Comparison of ENCODE assay signal across 7 cellular contexts in the genomic region with DNA sequence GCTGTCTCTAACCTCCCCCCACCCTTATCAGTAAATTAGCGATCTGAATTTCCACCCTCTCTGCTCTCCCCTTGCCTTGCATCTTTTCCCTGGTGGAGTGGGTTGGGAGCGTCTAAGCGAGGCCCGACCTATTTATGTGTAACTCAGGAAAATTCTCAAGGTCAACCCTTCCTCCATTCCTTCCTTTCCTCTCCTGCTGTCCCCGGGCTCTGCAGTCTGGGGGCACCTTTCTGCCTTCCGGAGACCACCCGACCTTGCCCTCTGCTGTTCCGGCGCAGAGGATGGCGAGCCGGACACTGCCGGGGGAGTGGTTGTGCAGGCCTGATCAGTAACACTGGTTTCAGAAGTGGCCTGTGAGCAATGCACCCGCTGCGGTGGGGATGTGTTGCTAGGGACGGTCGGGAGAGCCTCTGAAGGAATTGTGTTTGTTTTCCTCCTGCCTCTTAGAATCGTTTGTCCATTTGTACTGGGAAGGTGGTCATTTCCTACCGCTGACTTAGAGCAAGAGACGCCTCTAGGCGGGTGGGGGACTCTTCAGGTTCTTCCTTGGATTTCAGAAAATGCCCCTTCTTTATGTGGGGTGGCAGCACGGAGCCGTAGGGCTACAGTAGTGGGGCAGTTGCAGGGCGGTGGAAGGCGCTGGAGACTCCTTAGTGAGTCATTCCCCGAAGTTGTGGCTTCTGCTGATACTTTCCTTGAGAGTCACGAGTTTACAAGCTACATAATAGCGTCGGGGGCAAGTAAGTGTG. TPM values are rescaled to one million over a fixed set of nuclear protein-coding genes. Genes with fewer than 3 reads are reported as not detected.
DNase-seq lines count a peak whose midpoint lies in the region; ATAC-seq, FAIRE-seq and TF ChIP-seq lines count a peak whose summit lies in the region.

No MANE protein-coding gene starts in this region.

- intact Hi-C loops in colonic mucosa (cut with DNase I), result loop anchor here (10.0 kb wide), 1 partner anchor 133 kb away; a partner anchor contains a TSS
- intact Hi-C loops in HepG2 (cut with micrococcal nuclease; ENCODE audit: unreplicated experiment), result loop anchor here (1.0 to 2.0 kb wide), 2 partner anchors 31 to 67 kb away; a partner anchor contains a TSS

- peak; percentile 21 for TF ChIP-seq CTCF in GM06990 (IDR thresholded peaks at IDR 0.05; ENCODE audit: insufficient read depth, low read length, poor library complexity, severe bottlenecking)
- no peak; the same call in 1 of the 2 replicates for TF ChIP-seq CTCF in Loucy (conservative IDR thresholded peaks at IDR 0.05; ENCODE audit: low read length)
- TF ChIP-seq CTCF in WI38 (IDR thresholded peaks at IDR 0.05; ENCODE audit: low read depth, low read length), result 0 out of 2 replicates have a peak, but pooled peaks have one; percentile 12
- no peak for TF ChIP-seq CTCF in colonic mucosa (IDR thresholded peaks at IDR 0.05)
- TF ChIP-seq CTCF in HepG2 (CRISPR knock-in tag; IDR thresholded peaks at IDR 0.05), result no peak; the same call in 1 of the 2 replicates

- H3K9me3 ChIP-seq in Loucy (ENCODE audit: insufficient read depth, low read depth, low read length) (no peaks in the 10 kb centered on the region), colonic mucosa (no peaks in the 10 kb centered on the region), HepG2 (ENCODE audit: low read length) (no peaks in the 10 kb centered on the region)

- TF ChIP-seq EP300 in HepG2 (IDR thresholded peaks at IDR 0.05; ENCODE audit: low read depth in 2 of 2, low read length in 2 of 2), result no peak
- TF ChIP-seq EP300 in HepG2 (CRISPR knock-in tag; IDR thresholded peaks at IDR 0.05; ENCODE audit: borderline replicate concordance), result no peak

- FAIRE-seq in H54 (lab: Jason Lieb, UNC) (peak; percentile 67), HepG2 (lab: Jason Lieb, UNC) (no peak)

- no peaks in the 10 kb centered on the region for H3K27me3 ChIP-seq in GM06990 (replicated peaks; ENCODE audit: control insufficient read depth, insufficient read depth, low read length)
- H3K27me3 ChIP-seq in Loucy (ENCODE audit: insufficient read depth, low read length, poor library complexity, severe bottlenecking), result no peaks in the 10 kb centered on the region
- H3K27me3 ChIP-seq in colonic mucosa, result no peaks in the 10 kb centered on the region
- H3K27me3 ChIP-seq in HepG2 (ENCODE audit: control insufficient read depth in 1 of 2, insufficient read depth in 2 of 2, low read length in 2 of 2), result peaks cover 0 to 4% of the 10 kb centered on the region in 2 experiments; a peak in 1 of 5 replicates

- TF ChIP-seq POLR2A in H54 (IDR thresholded peaks at IDR 0.05; ENCODE audit: low read depth, low read length), result 0 out of 2 replicates have a peak, but pooled peaks have one; percentile 17
- TF ChIP-seq POLR2A in HepG2 (IDR thresholded peaks at IDR 0.05; ENCODE audit: insufficient read depth in 1 of 2, low read depth in 2 of 2, low read length in 2 of 2), result no peak

- CTCF ChIA-PET in HepG2 (lab: Yijun Ruan, JAX; ENCODE audit: low intra/inter-chr PET ratio, low total read pairs), result no interaction called here

- in situ Hi-C loops in HepG2 (cut with HindIII; ENCODE audit: extremely low pct_ligation_motif_present, low pct_unique_long_range_greater_than_20kb), result no loop called here

- POLR2A ChIA-PET in HepG2 (lab: Yijun Ruan, JAX), result interaction anchor here (0.7 to 1.5 kb wide), 6 partner anchors 14 to 279 kb away, joined by 3 to 9 read pairs (median 4); a partner anchor contains a TSS

- no peaks in the 10 kb centered on the region for H3K36me3 ChIP-seq in GM06990 (ENCODE audit: control insufficient read depth, insufficient read depth, low read length)
- no peaks in the 10 kb centered on the region for H3K36me3 ChIP-seq in Loucy (ENCODE audit: insufficient read depth, low read length)
- H3K36me3 ChIP-seq in colonic mucosa, result no peaks in the 10 kb centered on the region
- H3K36me3 ChIP-seq in HepG2 (replicated peaks in 1 of 2; ENCODE audit: control insufficient read depth in 1 of 2, insufficient read depth in 2 of 2, low read length in 2 of 2), result no peaks in the 10 kb centered on the region

- peaks cover 16% of the 10 kb centered on the region; the same call in 1 of the 2 replicates for H3K79me2 ChIP-seq in Loucy (ENCODE audit: insufficient read depth, low read length)
- H3K79me2 ChIP-seq in HepG2 (ENCODE audit: insufficient read depth, low read length), result no peaks in the 10 kb centered on the region

- H3K9me2 ChIP-seq in Loucy (replicated peaks; ENCODE audit: low read depth, low read length), result no peaks in the 10 kb centered on the region

- H3K4me3 ChIP-seq in GM06990 (replicated peaks; ENCODE audit: low read depth, low read length) (peak overlapping the region; percentile 89), Loucy (ENCODE audit: low read length, poor library complexity, severe bottlenecking) (peak overlapping the region; percentile 93), WI38 (ENCODE audit: low read depth, low read length) (peak overlapping the region; percentile 83), colonic mucosa (peak overlapping the region; percentile 62), HepG2 (replicated peaks in 1 of 3; ENCODE audit: insufficient read depth in 1 of 3, low read depth in 2 of 3, low read length in 3 of 3) (peak overlapping the region; percentile 69 to 85 (median 82))

- TF ChIP-seq RAD21 in HepG2 (CRISPR knock-in tag; IDR thresholded peaks at IDR 0.05), result no peak

- peak overlapping the region; percentile 88 for H3K27ac ChIP-seq in colonic mucosa
- H3K27ac ChIP-seq in HepG2 (ENCODE audit: extremely low read length, insufficient read depth, low read length), result peak overlapping the region; percentile 87

- peak; percentile 70 for ATAC-seq in HepG2

- H3K4me2 ChIP-seq in Loucy (ENCODE audit: low read depth, low read length, poor library complexity, severe bottlenecking) (peak overlapping the region; percentile 98), HepG2 (ENCODE audit: low read depth, low read length) (peak overlapping the region; percentile 86)

- H3K9ac ChIP-seq in Loucy (ENCODE audit: low read depth, low read length, poor library complexity, severe bottlenecking) (peak overlapping the region; percentile 84), colonic mucosa (ENCODE audit: low read depth in 2 of 2, low read length in 2 of 2) (peak overlapping the region; percentile 80 to 98), HepG2 (ENCODE audit: insufficient read depth, low read depth, low read length) (peak overlapping the region; percentile 79)

- H4K20me1 ChIP-seq in Loucy (ENCODE audit: insufficient read depth, low read length, poor library complexity, severe bottlenecking) (no peaks in the 10 kb centered on the region), HepG2 (ENCODE audit: insufficient read depth, low read length) (no peaks in the 10 kb centered on the region)

- H2AFZ ChIP-seq in Loucy (ENCODE audit: low read length) (peak overlapping the region; percentile 98), HepG2 (ENCODE audit: low read length) (peak overlapping the region; percentile 73)

- DNase-seq in GM06990 (ENCODE audit: extremely low read depth, insufficient read length), result peak; percentile 42
- DNase-seq in H54 (ENCODE audit: insufficient read length, low spot score), result peak; percentile 43
- peak; percentile 64 for DNase-seq in colonic mucosa
- DNase-seq in HepG2 (ENCODE audit: low spot score), result no peak
- DNase-seq in stimulated activated CD4-positive, alpha-beta T cell treated with anti-CD3 and anti-CD28 coated beads, TNF-alpha, amount 100 ng/mL, for 4 hours (ENCODE audit: low read depth in 3 of 3), result peak in 2 of 3 experiments; percentile 5 to 12

- no peaks in the 10 kb centered on the region for H3F3A ChIP-seq in Loucy (ENCODE audit: low read depth)

- H3K4me1 ChIP-seq in Loucy (ENCODE audit: insufficient read depth, low read length, poor library complexity, severe bottlenecking) (peaks cover 47% of the 10 kb centered on the region), colonic mucosa (peaks cover 8% of the 10 kb centered on the region), HepG2 (ENCODE audit: insufficient read depth, low read length) (peaks cover 36% of the 10 kb centered on the region)

- under 1% methylated on average over 27 of the region's 28 CpGs for WGBS in HepG2 (ENCODE audit: low lambda C conversion rate)

- BruUV-seq in HepG2 (replicated peaks; lab: Mats Ljungman, UMichigan), result no TSS peak

TF ChIP-seq in HepG2, 621 proteins besides CTCF, POLR2A, EP300 and RAD21 (continues in another document):
- TF ChIP-seq, protein P1, sequence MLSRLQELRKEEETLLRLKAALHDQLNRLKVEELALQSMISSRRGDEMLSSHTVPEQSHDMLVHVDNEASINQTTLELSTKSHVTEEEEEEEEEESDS (CRISPR knock-in tag; IDR thresholded peaks at IDR 0.05; ENCODE audit: borderline replicate concordance), result 0 out of 2 replicates have a peak, but pooled peaks have one; percentile 60

RNA-seq across cellular contexts. Expression of a gene that starts 0.5 kb away (rescaled TPM):
- total RNA-seq in colonic mucosa (100 to 1,000 TPM; 338 to 410 TPM), HepG2 (2016; rRNA removed; fragmentation: Illumina TruSeq; extraction: Trizol) (34.3 and 59.7 TPM in 2 replicates)
- 11.6 and 14.9 TPM in 2 replicates for total RNA-seq in HepG2 (2016; cell fraction: cytosol; rRNA removed; fragmentation: Illumina TruSeq; extraction: Trizol; ENCODE audit: low read depth)
- 39.1 and 57.7 TPM in 2 replicates for total RNA-seq in HepG2 (2016; cell fraction: insoluble cytoplasmic fraction; rRNA removed; fragmentation: Illumina TruSeq; extraction: Trizol)
- 12.2 and 18.3 TPM in 2 replicates for total RNA-seq in HepG2 (2016; cell fraction: membrane; rRNA removed; fragmentation: Illumina TruSeq; extraction: Trizol)
- total RNA-seq in HepG2 (2016; cell fraction: nucleus; rRNA removed; fragmentation: Illumina TruSeq; extraction: Trizol), result 32.4 and 38.4 TPM in 2 replicates
- 54.7 and 61.2 TPM in 2 replicates for polyA plus RNA-seq in HepG2 (2011; rRNA removed)
- 57.4 and 63.3 TPM in 2 replicates for polyA plus RNA-seq in HepG2 (2011; cell fraction: cytosol; rRNA removed)
- 31.0 and 32.2 TPM in 2 replicates for polyA plus RNA-seq in HepG2 (2011; cell fraction: nucleus; rRNA removed)
- polyA plus RNA-seq in HepG2 (2012), result 28.7 and 43.7 TPM in 2 replicates
- 12.4 and 14.4 TPM in 2 replicates for polyA plus RNA-seq in HepG2 (2016; cell fraction: cytosol; fragmentation: Illumina TruSeq; extraction: Trizol; ENCODE audit: low read depth)
- polyA plus RNA-seq in HepG2 (2016; cell fraction: insoluble cytoplasmic fraction; fragmentation: Illumina TruSeq; extraction: Trizol; ENCODE audit: low read depth), result 29.5 and 43.0 TPM in 2 replicates
- polyA plus RNA-seq in HepG2 (2016; cell fraction: membrane; fragmentation: Illumina TruSeq; extraction: Trizol; ENCODE audit: low read depth), result 12.9 and 15.3 TPM in 2 replicates
- polyA plus RNA-seq in HepG2 (2016; cell fraction: nucleus; fragmentation: Illumina TruSeq; extraction: Trizol; ENCODE audit: insufficient read depth, low read depth), result 45.3 and 49.9 TPM in 2 replicates
- 38.9 and 110 TPM in 2 replicates for polyA minus RNA-seq in HepG2 (2011; rRNA and poly(A)+ RNA removed; ENCODE audit: low replicate concordance)
- polyA minus RNA-seq in HepG2 (2011; cell fraction: cytosol; rRNA and poly(A)+ RNA removed), result 16.2 and 23.4 TPM in 2 replicates
- polyA minus RNA-seq in HepG2 (2011; cell fraction: nucleus; rRNA and poly(A)+ RNA removed), result 25.5 and 28.5 TPM in 2 replicates

Comparison
In these comparisons a context has a peak if more than half of its experiments do, and no peak if none do; other contexts are left out.
1. CTCF ChIP-seq: peak in GM06990 (single experiment) and WI38 (single experiment); none in Loucy (single experiment), colonic mucosa (single experiment) and HepG2 (single experiment).
2. Peak in every context shown above with its lines, with median percentiles within 50 percentile points of each other: H3K4me3 ChIP-seq and H3K9ac ChIP-seq.